In the genomic region with DNA sequence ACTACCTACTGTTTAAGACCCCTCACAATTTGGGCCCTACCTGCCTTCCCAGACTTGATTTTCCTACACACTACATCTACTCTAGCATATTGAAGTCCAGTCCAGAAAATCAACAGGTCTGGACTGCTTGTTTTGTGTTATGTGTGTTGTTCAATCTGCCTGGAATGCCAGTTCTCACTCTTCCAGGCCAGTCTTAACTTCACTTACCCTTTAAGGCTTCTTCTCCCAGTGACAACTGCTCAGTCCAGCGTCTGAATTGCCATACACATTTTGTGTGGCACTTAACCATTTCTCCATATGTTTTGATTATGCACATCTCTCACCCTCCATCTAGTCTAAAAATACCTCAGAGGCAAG, we compare ENCODE assay signal across 8 cellular contexts. TPM values are rescaled to one million over a fixed set of nuclear protein-coding genes. Genes with fewer than 3 reads are reported as not detected.
A peak's percentile ranks its signal among the peaks of the same experiment; 100 is the strongest.
DNase-seq lines count a peak whose midpoint lies in the region; ATAC-seq and TF ChIP-seq lines count a peak whose summit lies in the region.

No MANE protein-coding gene starts in this region.

- H3K27ac Mint-ChIP-seq in neural progenitor cell, result no peak overlapping the region

- H3K9me2 ChIP-seq in OCI-LY7 (ENCODE audit: insufficient read depth, low read length), result no peaks in the 10 kb centered on the region

- H3K9me3 ChIP-seq in ES-I3 (ENCODE audit: control insufficient read depth, insufficient read depth, low read length) (no peaks in the 10 kb centered on the region), OCI-LY7 (ENCODE audit: low read length) (no peaks in the 10 kb centered on the region; the same call in 1 of the 2 replicates), ectodermal cell (ENCODE audit: control insufficient read depth, low read length) (peaks cover 3% of the 10 kb centered on the region), neural progenitor cell (ENCODE audit: low read depth) (no peaks in the 10 kb centered on the region), spleen (no peaks in the 10 kb centered on the region)

- H3K4me3 ChIP-seq in OCI-LY7 (ENCODE audit: low read depth, low read length, poor library complexity, severe bottlenecking) (peak overlapping the region; percentile 98), ectodermal cell (ENCODE audit: insufficient read depth, low read depth, low read length) (peak overlapping the region; percentile 86), neural progenitor cell (peak overlapping the region; percentile 83), spleen (peak overlapping the region in 4 of 8 donors; percentile 83 to 98 (median 96))

- H3K27me3 Mint-ChIP-seq in neural progenitor cell (ENCODE audit: insufficient read depth, low read depth), result peaks cover 4% of the 10 kb centered on the region

- H3K27me3 ChIP-seq in ectodermal cell (ENCODE audit: control insufficient read depth, insufficient read depth, low read length, poor library complexity, severe bottlenecking), result no peaks in the 10 kb centered on the region
- H3K27me3 ChIP-seq in neural progenitor cell, result no peaks in the 10 kb centered on the region
- peaks cover 0 to 13% (median 0%) of the 10 kb centered on the region in 7 donors for H3K27me3 ChIP-seq in spleen (replicated peaks in 1 of 7)

- no peak for ATAC-seq in GM21576 (IDR thresholded peaks at IDR 0.05; ENCODE audit: unreplicated experiment)
- no peak for ATAC-seq in GM19463 (IDR thresholded peaks at IDR 0.05; ENCODE audit: unreplicated experiment)

- H3K36me3 ChIP-seq in ES-I3 (ENCODE audit: insufficient read depth, low read length) (peaks cover 16% of the 10 kb centered on the region), OCI-LY7 (ENCODE audit: insufficient read depth, low read length) (peaks cover 38% of the 10 kb centered on the region), ectodermal cell (ENCODE audit: control insufficient read depth, insufficient read depth, low read length) (peaks cover 16% of the 10 kb centered on the region), neural progenitor cell (peaks cover 18% of the 10 kb centered on the region), spleen (no peaks in the 10 kb centered on the region)

- H3K4me1 Mint-ChIP-seq in neural progenitor cell, result peaks cover 26% of the 10 kb centered on the region

- H4K20me1 ChIP-seq in OCI-LY7 (ENCODE audit: insufficient read depth, low read length) (peaks cover 25% of the 10 kb centered on the region), neural progenitor cell (ENCODE audit: low read depth) (peaks cover 53% of the 10 kb centered on the region)

- intact Hi-C loops in OCI-LY7 (cut with micrococcal nuclease; ENCODE audit: unreplicated experiment), result loop anchor here (2.0 kb wide), 1 partner anchor 242 kb away; a partner anchor contains a TSS
- intact Hi-C loops in spleen (cut with DNase I; ENCODE audit: low total_unique reads), result no loop called here

- H3F3A ChIP-seq in neural progenitor cell (ENCODE audit: low read depth), result no peaks in the 10 kb centered on the region

- peaks cover 19% of the 10 kb centered on the region for H3K36me3 Mint-ChIP-seq in neural progenitor cell

- peaks cover 5% of the 10 kb centered on the region; the same call in 1 of the 2 replicates for H3K4me1 ChIP-seq in ES-I3 (ENCODE audit: insufficient read depth, low read length)
- peaks cover 22% of the 10 kb centered on the region for H3K4me1 ChIP-seq in OCI-LY7 (ENCODE audit: insufficient read depth, low read length, poor library complexity, severe bottlenecking)
- peaks cover 12% of the 10 kb centered on the region for H3K4me1 ChIP-seq in ectodermal cell (ENCODE audit: control insufficient read depth, insufficient read depth, low read length)
- H3K4me1 ChIP-seq in neural progenitor cell, result peaks cover 16% of the 10 kb centered on the region
- peaks cover 3 to 36% (median 16%) of the 10 kb centered on the region in 6 donors for H3K4me1 ChIP-seq in spleen

- no peak for DNase-seq in OCI-LY7 (ENCODE audit: low spot score)
- DNase-seq in neural progenitor cell (ENCODE audit: low spot score), result no peak
- no peak for DNase-seq in spleen
- no peak for DNase-seq in GM20000 (ENCODE audit: low spot score)

- peak overlapping the region; percentile 93 for H3K4me3 Mint-ChIP-seq in neural progenitor cell

- no peaks in the 10 kb centered on the region for H3K9me3 Mint-ChIP-seq in neural progenitor cell

- BruUV-seq in OCI-LY7 (replicated peaks; lab: Mats Ljungman, UMichigan), result no TSS peak

- POLR2A ChIA-PET in OCI-LY7 (lab: Charles Lee), result interaction anchor here (1.1 to 1.2 kb wide), 2 partner anchors 10 to 16 kb away, joined by 3 to 4 read pairs; no protein-coding TSS in a partner anchor

- peaks cover 61% of the 10 kb centered on the region for H3K79me2 ChIP-seq in OCI-LY7 (ENCODE audit: insufficient read depth, low read depth, low read length)
- H3K79me2 ChIP-seq in neural progenitor cell (ENCODE audit: low read depth), result peaks cover 61% of the 10 kb centered on the region

- CTCF ChIA-PET in OCI-LY7 (lab: Charles Lee; ENCODE audit: unreplicated experiment), result no interaction called here

- H3K9ac ChIP-seq in ES-I3 (ENCODE audit: low read depth, low read length), result peak overlapping the region; percentile 85
- H3K9ac ChIP-seq in neural progenitor cell, result peak overlapping the region; percentile 55

- no peak for TF ChIP-seq POLR2A in spleen (IDR thresholded peaks at IDR 0.05)

- H2AFZ ChIP-seq in OCI-LY7 (ENCODE audit: low read length) (no peak overlapping the region), neural progenitor cell (replicated peaks) (no peak overlapping the region)

- H3K4me2 ChIP-seq in OCI-LY7 (ENCODE audit: low read length) (peak overlapping the region; percentile 78), neural progenitor cell (peak overlapping the region; percentile 91)

- WGBS in ectodermal cell, 2 experiments, result 18 to 28% methylated on average over 1 of the region's 1 CpG
- 8 to 19% (median 9%) methylated on average over 1 of the region's 1 CpG for WGBS in spleen, 5 donors

- TF ChIP-seq CTCF in OCI-LY7 (conservative IDR thresholded peaks at IDR 0.05; ENCODE audit: low read length) (no peak), neural progenitor cell (IDR thresholded peaks at IDR 0.05) (no peak), spleen (IDR thresholded peaks at IDR 0.05 in 8 of 11, conservative IDR thresholded peaks at IDR 0.05 in 3 of 11) (no peak), GM20000 (IDR thresholded peaks at IDR 0.05; ENCODE audit: extremely low read depth, missing control alignments) (no peak)

- H3K27ac ChIP-seq in OCI-LY7 (ENCODE audit: low read depth, low read length, poor library complexity, severe bottlenecking) (peak overlapping the region; percentile 60), ectodermal cell (ENCODE audit: insufficient read depth, low read depth, low read length, poor library complexity, severe bottlenecking) (no peak overlapping the region), neural progenitor cell (no peak overlapping the region), spleen (no peak overlapping the region)

RNA-seq across cellular contexts. Expression of a gene that starts 1.1 kb away (rescaled TPM):
- total RNA-seq in OCI-LY7 (2014; rRNA removed; shearing (Covaris generic)), result 25.9 and 26.2 TPM in 2 replicates
- 42.6 and 44.4 TPM in 2 replicates for total RNA-seq in OCI-LY7 (2022)
- polyA plus RNA-seq in ectodermal cell (2013, experiment 1 of 4), result 21.2 TPM
- 19.8 TPM for polyA plus RNA-seq in ectodermal cell (2013, experiment 2 of 4)
- polyA plus RNA-seq in ectodermal cell (2013, experiment 3 of 4), result 15.8 TPM
- polyA plus RNA-seq in ectodermal cell (2013, experiment 4 of 4), result 15.8 TPM
- 19.6 and 25.7 TPM in 2 replicates for total RNA-seq in neural progenitor cell (ENCODE audit: low replicate concordance)
- 1 to 10 TPM in 5 of 7 donors, under 1 TPM in 2; 0.47 to 3.0 (median 1.6) TPM for total RNA-seq in spleen
- under 1 TPM; 0.22 to 0.59 (median 0.42) TPM for polyA plus RNA-seq in spleen
